Comparison of ENCODE assay signal across 1 cellular context in the genomic region with DNA sequence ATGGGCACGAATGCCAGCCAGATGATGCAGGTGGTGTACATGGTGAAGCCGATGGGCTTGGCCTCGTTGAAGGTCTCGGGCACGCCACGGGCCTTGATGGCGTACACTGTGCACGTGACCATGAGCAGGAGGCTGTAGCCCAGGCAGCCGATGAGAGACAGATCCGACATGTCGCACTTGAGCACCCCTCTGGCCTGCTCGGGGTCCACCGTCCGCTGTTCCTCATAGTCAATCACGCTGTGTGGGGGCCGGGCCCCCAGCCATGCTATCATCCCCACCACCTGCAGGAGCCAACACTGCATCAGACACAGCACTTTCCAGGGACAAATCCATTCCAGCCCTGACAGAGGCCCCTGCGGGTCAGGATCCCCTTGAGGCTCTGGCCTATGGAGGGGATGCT.
TF ChIP-seq lines count a peak whose summit lies in the region.

No MANE protein-coding gene starts in this region.

TF ChIP-seq in K562, 482 proteins besides CTCF, POLR2A, EP300 and RAD21:
- TF ChIP-seq BHLHE40 (IDR thresholded peaks at IDR 0.05; ENCODE audit: low read length), result 0 out of 2 replicates have a peak, but pooled peaks have one; percentile 8
- no peak for TF ChIP-seq NCOR1 (IDR thresholded peaks at IDR 0.05)
- no peak for TF ChIP-seq HDAC1 (IDR thresholded peaks at IDR 0.05)
- TF ChIP-seq PTRF (tag; IDR thresholded peaks at IDR 0.05), result no peak
- TF ChIP-seq, protein P1, sequence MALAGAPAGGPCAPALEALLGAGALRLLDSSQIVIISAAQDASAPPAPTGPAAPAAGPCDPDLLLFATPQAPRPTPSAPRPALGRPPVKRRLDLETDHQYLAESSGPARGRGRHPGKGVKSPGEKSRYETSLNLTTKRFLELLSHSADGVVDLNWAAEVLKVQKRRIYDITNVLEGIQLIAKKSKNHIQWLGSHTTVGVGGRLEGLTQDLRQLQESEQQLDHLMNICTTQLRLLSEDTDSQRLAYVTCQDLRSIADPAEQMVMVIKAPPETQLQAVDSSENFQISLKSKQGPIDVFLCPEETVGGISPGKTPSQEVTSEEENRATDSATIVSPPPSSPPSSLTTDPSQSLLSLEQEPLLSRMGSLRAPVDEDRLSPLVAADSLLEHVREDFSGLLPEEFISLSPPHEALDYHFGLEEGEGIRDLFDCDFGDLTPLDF (CRISPR knock-in tag; IDR thresholded peaks at IDR 0.05), result no peak
- TF ChIP-seq SP1 (CRISPR knock-in tag; IDR thresholded peaks at IDR 0.05), result no peak
- TF ChIP-seq MAFF (IDR thresholded peaks at IDR 0.05; ENCODE audit: low read length), result no peak
